1 cellular context compared by ENCODE assay signal in genomic region chr10:71780722-71781121, GRCh38.
TF ChIP-seq lines count a peak whose summit lies in the region.

No MANE protein-coding gene starts in this region.

TF ChIP-seq in A549, 52 proteins besides CTCF, POLR2A, EP300 and RAD21 (continued from another document):
- TF ChIP-seq FOSL2 (IDR thresholded peaks at IDR 0.05) (no peak), FOSL2 (CRISPR knock-in tag; IDR thresholded peaks at IDR 0.05) (no peak)
